Comparison of ENCODE assay signal across 12 cellular contexts in genomic region chr6:135270676-135271536, GRCh38.
DNase-seq lines count a peak whose midpoint lies in the region; ATAC-seq and TF ChIP-seq lines count a peak whose summit lies in the region.
"Had no signal": no experiment of that assay in that cellular context is flagged by ENCODE, and none has a peak within 500 bp of the region (broad histone marks: within the 10 kb centered on the region; RNA-seq: fewer than 3 reads in every experiment).

No MANE protein-coding gene starts in this region.

- ATAC-seq in left lobe of liver (peak; percentile 90), heart right ventricle (no peak)

- no peaks in the 10 kb centered on the region for H3K4me1 ChIP-seq in breast epithelium
- peaks cover 0 to 6% (median 0%) of the 10 kb centered on the region in 9 donors for H3K4me1 ChIP-seq in heart right ventricle
- H3K4me1 ChIP-seq: vagina had no signal

- no peak overlapping the region for H3K4me3 ChIP-seq in breast epithelium
- H3K4me3 ChIP-seq in heart right ventricle, result no peak overlapping the region
- H3K4me3 ChIP-seq: vagina had no signal

- peaks cover 5% of the 10 kb centered on the region for H3K4me1 Mint-ChIP-seq in activated naive CD8-positive, alpha-beta T cell treated with anti-CD3 and anti-CD28 coated beads for 36 hours

- no peaks in the 10 kb centered on the region for H3K36me3 Mint-ChIP-seq in activated naive CD8-positive, alpha-beta T cell treated with anti-CD3 and anti-CD28 coated beads for 36 hours

- H3K27ac Mint-ChIP-seq in activated naive CD8-positive, alpha-beta T cell treated with anti-CD3 and anti-CD28 coated beads for 36 hours, result no peak overlapping the region
- H3K27ac Mint-ChIP-seq: activated CD4-positive, alpha-beta T cell treated with anti-CD3 and anti-CD28 coated beads, Interleukin-2, amount 10 ng/mL, durations not matched to agents 24 days and 14 days had no signal

- no peak for TF ChIP-seq POLR2A in breast epithelium (IDR thresholded peaks at IDR 0.05)

- no peaks in the 10 kb centered on the region for H3K27me3 Mint-ChIP-seq in activated naive CD8-positive, alpha-beta T cell treated with anti-CD3 and anti-CD28 coated beads for 36 hours

- H3K27me3 ChIP-seq in breast epithelium, result no peaks in the 10 kb centered on the region
- H3K27me3 ChIP-seq in heart right ventricle, result peaks cover 0 to 25% (median 6%) of the 10 kb centered on the region in 7 donors
- H3K27me3 ChIP-seq: vagina had no signal

- peak overlapping the region; percentile 58 to 70 for H3K27ac ChIP-seq in breast epithelium
- no peak overlapping the region for H3K27ac ChIP-seq in heart right ventricle
- H3K27ac ChIP-seq: vagina had no signal

- no peaks in the 10 kb centered on the region for H3K9me3 Mint-ChIP-seq in activated naive CD8-positive, alpha-beta T cell treated with anti-CD3 and anti-CD28 coated beads for 36 hours
- H3K9me3 Mint-ChIP-seq: activated CD4-positive, alpha-beta T cell treated with anti-CD3 and anti-CD28 coated beads, Interleukin-2, amount 10 ng/mL, durations not matched to agents 24 days and 14 days had no signal

- no peak overlapping the region for H3K4me3 Mint-ChIP-seq in activated naive CD8-positive, alpha-beta T cell treated with anti-CD3 and anti-CD28 coated beads for 36 hours
- H3K4me3 Mint-ChIP-seq: activated CD4-positive, alpha-beta T cell treated with anti-CD3 and anti-CD28 coated beads, Interleukin-2, amount 10 ng/mL, durations not matched to agents 24 days and 14 days had no signal

- DNase-seq in COR-L47 (lab: John Stamatoyannopoulos, UW), result peak; percentile 68
- peak; percentile 16 to 62 for DNase-seq in NCI-H187 (lab: John Stamatoyannopoulos, UW)
- DNase-seq in breast epithelium (ENCODE audit: low spot score in 2 of 2), result peak; percentile 30 to 60
- DNase-seq in left lobe of liver (ENCODE audit: low spot score), result no peak
- DNase-seq in pons (ENCODE audit: low spot score), result no peak
- no peak for DNase-seq in activated naive CD8-positive, alpha-beta T cell treated with anti-CD3 and anti-CD28 coated beads for 36 hours
- no peak for DNase-seq in heart right ventricle
- no peak for DNase-seq in NCI-H82 (lab: John Stamatoyannopoulos, UW)
- DNase-seq: activated CD4-positive, alpha-beta T cell treated with anti-CD3 and anti-CD28 coated beads, Interleukin-2, amount 10 ng/mL, durations not matched to agents 24 days and 14 days; KG1; stimulated activated CD4-positive, alpha-beta T cell treated with anti-CD3 and anti-CD28 coated beads, Interleukin-4, amount 100 ng/mL, for 4 hours had no signal

- H3K9me3 ChIP-seq in breast epithelium (no peaks in the 10 kb centered on the region), heart right ventricle (no peaks in the 10 kb centered on the region)
- H3K9me3 ChIP-seq: vagina had no signal

- intact Hi-C loops in breast epithelium (cut with DNase I; ENCODE audit: low total_unique reads) (no loop called here), heart right ventricle (cut with DNase I) (no loop called here)

- 61 to 64% methylated on average over 11 of the region's 11 CpGs for WGBS in heart right ventricle, 2 donors

- H3K36me3 ChIP-seq in breast epithelium (no peaks in the 10 kb centered on the region), heart right ventricle (no peaks in the 10 kb centered on the region)
- H3K36me3 ChIP-seq: vagina had no signal

- TF ChIP-seq CTCF in breast epithelium (IDR thresholded peaks at IDR 0.05) (no peak), heart right ventricle (IDR thresholded peaks at IDR 0.05) (no peak)

Comparison
In these comparisons a context has a peak if more than half of its experiments do, and no peak if none do; other contexts are left out.
1. DNase-seq: peak in COR-L47 (single experiment), NCI-H187 (2 of 2) and breast epithelium (2 of 2); none in left lobe of liver (single experiment), pons (single experiment), activated naive CD8-positive, alpha-beta T cell treated with anti-CD3 and anti-CD28 coated beads for 36 hours (single experiment), heart right ventricle (0 of 2) and NCI-H82 (single experiment).
2. H3K27ac ChIP-seq: peak in breast epithelium (2 of 2); none in heart right ventricle (0 of 10).